8 cellular contexts compared by ENCODE assay signal in the genomic region with DNA sequence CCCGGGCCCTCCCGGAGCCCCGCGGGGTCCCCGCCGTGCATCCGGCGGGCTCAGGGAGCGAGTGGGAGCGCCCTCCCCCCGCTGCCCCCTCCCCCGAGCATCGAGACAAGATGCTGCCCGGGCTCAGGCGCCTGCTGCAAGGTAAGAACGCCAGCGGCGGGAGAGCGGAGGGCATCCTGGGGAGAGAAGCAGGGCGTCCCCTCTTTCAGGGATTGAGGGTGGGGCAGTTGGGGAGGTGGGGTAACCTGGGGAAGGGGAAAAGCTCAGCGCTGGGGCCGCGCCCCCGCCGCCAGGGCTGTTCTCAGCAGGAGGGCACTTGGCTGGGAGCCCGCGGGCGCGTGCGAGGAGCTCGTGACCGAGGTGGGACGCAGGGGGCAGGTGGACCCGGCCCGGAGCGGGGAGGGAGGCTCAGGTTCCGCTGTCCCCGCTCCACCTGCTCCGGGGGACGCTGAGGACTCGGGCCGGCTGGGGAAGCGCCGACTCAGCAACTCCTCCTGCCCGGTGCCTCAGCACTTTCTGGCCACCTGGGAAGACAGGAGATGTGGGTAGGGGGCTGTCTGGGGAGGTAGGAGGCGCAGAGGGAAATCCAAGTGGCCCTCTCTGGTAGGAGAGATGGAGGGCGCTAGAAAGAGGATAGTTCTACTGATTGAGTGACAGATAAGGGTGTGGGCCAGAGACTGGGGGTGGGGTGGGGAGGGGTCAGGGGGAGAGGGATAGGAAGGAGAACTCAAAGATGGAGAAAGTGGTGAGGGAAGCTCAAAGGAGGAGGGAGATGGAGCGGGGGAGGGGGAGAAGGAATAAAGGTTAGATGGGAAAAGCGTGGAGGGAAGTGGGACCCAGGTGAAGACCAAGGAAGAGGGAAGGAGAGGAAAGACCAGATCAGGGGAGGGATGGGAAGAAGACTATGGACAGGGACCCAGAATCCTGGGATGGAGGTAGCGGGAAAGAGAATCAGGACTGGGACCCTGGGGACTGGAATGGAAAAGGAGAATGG. TPM values are rescaled to one million over a fixed set of nuclear protein-coding genes. Genes with fewer than 3 reads are reported as not detected.
DNase-seq lines count a peak whose midpoint lies in the region; ATAC-seq and TF ChIP-seq lines count a peak whose summit lies in the region.

No MANE protein-coding gene starts in this region.

- DNase-seq in CD4-positive, alpha-beta T cell: peak in 2 of 10 experiments; percentile 8 to 19
- no peak for DNase-seq in MCF 10A (ENCODE audit: unreplicated experiment)
- DNase-seq in naive thymus-derived CD4-positive, alpha-beta T cell: no peak
- DNase-seq in amygdala (lab: John Stamatoyannopoulos, UW): no peak
- DNase-seq in cerebellum (ENCODE audit: low spot score): no peak
- no peak for DNase-seq in DMS114 treated with DMSO at 0.1 percent for 48 hours (lab: John Stamatoyannopoulos, UW; ENCODE audit: unreplicated experiment)
- DNase-seq in central memory CD4-positive, alpha-beta T cell: no peak

- H3K9me3 ChIP-seq in CD4-positive, alpha-beta T cell (ENCODE audit: control insufficient read depth, low read length): no peaks in the 10 kb centered on the region
- H3K9me3 ChIP-seq in naive thymus-derived CD4-positive, alpha-beta T cell (ENCODE audit: control insufficient read depth in 2 of 3, low read length in 3 of 3): no peaks in the 10 kb centered on the region

- no peak overlapping the region for H3K27ac Mint-ChIP-seq in CD4-positive, alpha-beta T cell
- H3K27ac Mint-ChIP-seq in MCF 10A (ENCODE audit: low read depth, unreplicated experiment): peak overlapping the region; percentile 25
- no peak overlapping the region for H3K27ac Mint-ChIP-seq in naive thymus-derived CD4-positive, alpha-beta T cell

- ATAC-seq in CD4-positive, alpha-beta T cell (ENCODE audit: poor library complexity): peak; percentile 15
- ATAC-seq in HG02759 (IDR thresholded peaks at IDR 0.05; ENCODE audit: unreplicated experiment): peak; percentile 3
- ATAC-seq in naive thymus-derived CD4-positive, alpha-beta T cell: no peak

- intact Hi-C loops in CD4-positive, alpha-beta T cell (cut with DNase I, micrococcal nuclease): loop anchor here in 1 of 2 experiments (2.0 kb wide), 1 partner anchor 14 kb away; no protein-coding TSS in a partner anchor
- intact Hi-C loops in MCF 10A (cut with micrococcal nuclease): no loop called here
- intact Hi-C loops in naive thymus-derived CD4-positive, alpha-beta T cell (cut with micrococcal nuclease): no loop called here

- H3K4me1 Mint-ChIP-seq in CD4-positive, alpha-beta T cell (ENCODE audit: low read depth): peaks cover 38% of the 10 kb centered on the region
- peaks cover 27% of the 10 kb centered on the region for H3K4me1 Mint-ChIP-seq in MCF 10A (ENCODE audit: insufficient read depth, unreplicated experiment)
- H3K4me1 Mint-ChIP-seq in naive thymus-derived CD4-positive, alpha-beta T cell: peaks cover 17 to 40% (median 26%) of the 10 kb centered on the region in 7 donors

- BruUV-seq in MCF 10A (replicated peaks; lab: Mats Ljungman, UMichigan): no TSS peak

- CTCF ChIA-PET in CD4-positive, alpha-beta T cell (lab: Charles Lee): no interaction called here
- CTCF ChIA-PET in MCF 10A (lab: Yijun Ruan, JAX): interaction anchor here (0.6 to 11.2 kb wide), 10 partner anchors 14 to 180 kb away, joined by 3 to 254 read pairs (median 4); partner anchors contain the start of gene TIMM10
- CTCF ChIA-PET in naive thymus-derived CD4-positive, alpha-beta T cell (lab: Charles Lee): interaction anchor here (1.4 to 5.9 kb wide), 4 partner anchors 18 to 116 kb away, joined by 3 to 107 read pairs (median 21); partner anchors contain the start of gene TIMM10

- no peaks in the 10 kb centered on the region for H3K36me3 ChIP-seq in naive thymus-derived CD4-positive, alpha-beta T cell (ENCODE audit: control insufficient read depth in 2 of 3, insufficient read depth in 3 of 3, low read length in 3 of 3)

- H3K27me3 ChIP-seq in CD4-positive, alpha-beta T cell (ENCODE audit: control insufficient read depth, insufficient read depth, low read length): peaks cover 33% of the 10 kb centered on the region
- H3K27me3 ChIP-seq in naive thymus-derived CD4-positive, alpha-beta T cell (ENCODE audit: control insufficient read depth in 2 of 2, insufficient read depth in 2 of 2, low read length in 2 of 2): peaks cover 12% of the 10 kb centered on the region in 2 donors

- H3K4me3 Mint-ChIP-seq in CD4-positive, alpha-beta T cell: peak overlapping the region; percentile 20
- H3K4me3 Mint-ChIP-seq in MCF 10A (ENCODE audit: unreplicated experiment): peak overlapping the region; percentile 72
- peak overlapping the region; percentile 16 to 99 (median 45) for H3K4me3 Mint-ChIP-seq in naive thymus-derived CD4-positive, alpha-beta T cell

- no peak overlapping the region for H3K27ac ChIP-seq in CD4-positive, alpha-beta T cell (ENCODE audit: low read depth, low read length)
- H3K27ac ChIP-seq in naive thymus-derived CD4-positive, alpha-beta T cell (ENCODE audit: low read depth, low read length): no peak overlapping the region

- H3K4me1 ChIP-seq in naive thymus-derived CD4-positive, alpha-beta T cell (ENCODE audit: control insufficient read depth in 2 of 2, insufficient read depth in 2 of 2, low read length in 2 of 2): peaks cover 26% of the 10 kb centered on the region in 2 donors

- H3K36me3 Mint-ChIP-seq in CD4-positive, alpha-beta T cell (ENCODE audit: low read depth): no peaks in the 10 kb centered on the region
- no peaks in the 10 kb centered on the region for H3K36me3 Mint-ChIP-seq in MCF 10A (ENCODE audit: insufficient read depth, unreplicated experiment)
- no peaks in the 10 kb centered on the region for H3K36me3 Mint-ChIP-seq in naive thymus-derived CD4-positive, alpha-beta T cell

- POLR2A ChIA-PET in CD4-positive, alpha-beta T cell (lab: Charles Lee): interaction anchor here (1.0 kb wide), 1 partner anchor 16 kb away, joined by 3 read pairs; no protein-coding TSS in a partner anchor
- POLR2A ChIA-PET in MCF 10A (lab: Yijun Ruan, JAX): interaction anchor here (1.4 kb wide), 1 partner anchor 54 kb away, joined by 4 read pairs; the partner anchor contains the start of gene SLC43A1
- POLR2A ChIA-PET in naive thymus-derived CD4-positive, alpha-beta T cell (lab: Charles Lee): interaction anchor here (1.0 kb wide), 1 partner anchor 23 kb away, joined by 3 read pairs; no protein-coding TSS in a partner anchor

- H3K27me3 Mint-ChIP-seq in CD4-positive, alpha-beta T cell: peaks cover 52% of the 10 kb centered on the region
- H3K27me3 Mint-ChIP-seq in MCF 10A (ENCODE audit: insufficient read depth, unreplicated experiment): peaks cover 22% of the 10 kb centered on the region
- peaks cover 22 to 64% (median 32%) of the 10 kb centered on the region in 5 donors for H3K27me3 Mint-ChIP-seq in naive thymus-derived CD4-positive, alpha-beta T cell

- no peaks in the 10 kb centered on the region for H3K9me3 Mint-ChIP-seq in CD4-positive, alpha-beta T cell
- H3K9me3 Mint-ChIP-seq in MCF 10A (ENCODE audit: unreplicated experiment): no peaks in the 10 kb centered on the region
- peaks cover 0 to 2% (median 0%) of the 10 kb centered on the region in 11 donors for H3K9me3 Mint-ChIP-seq in naive thymus-derived CD4-positive, alpha-beta T cell

- no peak overlapping the region for H3K4me3 ChIP-seq in naive thymus-derived CD4-positive, alpha-beta T cell (ENCODE audit: low read length)

- no peak for TF ChIP-seq CTCF in CD4-positive, alpha-beta T cell (IDR thresholded peaks at IDR 0.05)
- TF ChIP-seq CTCF in MCF 10A (IDR thresholded peaks at IDR 0.05; ENCODE audit: unreplicated experiment): no peak

RNA-seq across cellular contexts. Expression of gene RTN4RL2, which starts 0.7 kb away (rescaled TPM):
- under 1 TPM; 0.17 to 0.19 TPM for total RNA-seq in CD4-positive, alpha-beta T cell
- 2.0 and 3.2 TPM in 2 replicates for total RNA-seq in MCF 10A (2022)
- under 1 TPM in 3 of 5 experiments, not detected in 2; 0.19 to 0.47 (median 0.27) TPM for total RNA-seq in naive thymus-derived CD4-positive, alpha-beta T cell
- under 1 TPM; 0.08 to 0.44 TPM for polyA plus RNA-seq in naive thymus-derived CD4-positive, alpha-beta T cell
- total RNA-seq in cerebellum: 1.2 TPM

RNA-seq across cellular contexts. Expression of gene SLC43A3, which starts 34.1 kb away (rescaled TPM):
- total RNA-seq in CD4-positive, alpha-beta T cell: 1 to 10 TPM; 6.9 to 7.3 TPM
- 96.6 and 112 TPM in 2 replicates for total RNA-seq in MCF 10A (2022)
- 10 to 100 TPM; 10.5 to 67.9 (median 12.2) TPM for total RNA-seq in naive thymus-derived CD4-positive, alpha-beta T cell
- polyA plus RNA-seq in naive thymus-derived CD4-positive, alpha-beta T cell: 10 to 100 TPM; 10.0 to 16.7 TPM
- 11.1 TPM for total RNA-seq in cerebellum

RNA-seq across cellular contexts. Expression of gene SLC43A1, which starts 54.4 kb away (rescaled TPM):
- 1 to 10 TPM; 3.1 to 4.2 TPM for total RNA-seq in CD4-positive, alpha-beta T cell
- total RNA-seq in MCF 10A (2022) (1.7 and 3.2 TPM in 2 replicates), cerebellum (3.3 TPM)
- total RNA-seq in naive thymus-derived CD4-positive, alpha-beta T cell: 10 to 100 TPM; 10.1 to 19.2 (median 16.3) TPM
- 10 to 100 TPM; 12.7 to 15.4 TPM for polyA plus RNA-seq in naive thymus-derived CD4-positive, alpha-beta T cell

Comparison
In these comparisons a context has a peak if more than half of its experiments do, and no peak if none do; other contexts are left out.
1. H3K4me3 Mint-ChIP-seq: peak in every context shown above with its lines; median percentile 72 in MCF 10A; 45 in naive thymus-derived CD4-positive, alpha-beta T cell; 20 in CD4-positive, alpha-beta T cell.